In the genomic region with DNA sequence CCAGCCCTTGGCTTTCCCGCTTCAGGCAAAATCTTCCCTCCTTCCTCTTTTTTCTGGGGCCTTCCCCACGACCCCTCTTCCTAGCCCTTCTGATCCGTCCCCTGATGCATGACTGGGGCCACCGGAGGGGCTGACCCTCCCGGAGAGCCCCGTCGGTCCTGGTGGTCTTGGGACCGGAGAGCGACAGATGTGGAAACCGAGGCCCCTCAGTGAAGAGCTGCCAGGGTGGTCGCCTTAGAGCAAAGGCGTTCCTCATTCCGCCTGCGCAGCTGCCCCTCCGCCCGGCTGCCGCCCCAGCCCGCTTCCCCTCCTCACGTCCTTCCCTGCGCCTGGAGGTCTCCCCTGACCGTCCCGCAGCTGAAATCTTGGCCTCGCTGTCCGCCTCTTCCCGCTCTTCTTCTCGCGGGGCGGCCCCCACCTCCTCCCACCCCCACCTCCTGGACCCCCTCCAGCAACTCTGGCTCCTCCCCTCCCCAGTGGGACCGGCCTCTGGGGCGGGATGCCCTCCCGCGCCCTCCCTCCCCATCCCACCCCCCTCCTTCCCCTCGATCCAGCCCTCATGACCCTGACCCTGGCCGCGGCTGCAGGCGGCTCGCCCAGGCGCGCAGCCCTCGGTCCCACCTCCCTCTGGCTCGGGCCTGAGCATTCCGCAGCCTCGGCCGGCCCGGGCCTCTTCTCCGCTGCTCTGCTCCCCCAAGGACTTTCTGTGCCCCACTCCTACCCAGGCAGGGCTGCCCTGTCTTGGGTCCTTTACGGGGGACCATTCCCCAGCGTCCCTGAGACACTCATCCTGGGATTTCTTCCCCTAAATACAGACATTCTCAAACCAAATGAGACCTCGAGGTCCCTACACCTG, we compare ENCODE assay signal across 12 cellular contexts. TPM values are rescaled to one million over a fixed set of nuclear protein-coding genes. Genes with fewer than 3 reads are reported as not detected.
A peak's percentile ranks its signal among the peaks of the same experiment; 100 is the strongest.
DNase-seq lines count a peak whose midpoint lies in the region; ATAC-seq, FAIRE-seq and TF ChIP-seq lines count a peak whose summit lies in the region.
"Had no signal": no experiment of that assay in that cellular context is flagged by ENCODE, and none has a peak within 500 bp of the region (broad histone marks: within the 10 kb centered on the region; RNA-seq: fewer than 3 reads in every experiment).

TSS of gene RARRES2 (minus strand) at position 367 of the 856 bp plus-strand sequence. CDS start 1,020 bp downstream, outside the sequence.

- H3K4me2 ChIP-seq in HepG2 (ENCODE audit: low read depth, low read length) = peak within 1 kb of the TSS; percentile 88

- CTCF ChIA-PET in HepG2 (lab: Yijun Ruan, JAX; ENCODE audit: low intra/inter-chr PET ratio, low total read pairs) = no interaction called here

- peaks cover 11% of the 10 kb centered on the region for H3K36me3 ChIP-seq in H7 (replicated peaks; ENCODE audit: control insufficient read depth, insufficient read depth, low read length)
- peaks cover 3 to 4% of the 10 kb centered on the region in 2 experiments; a peak in 2 of 5 replicates for H3K36me3 ChIP-seq in HepG2 (replicated peaks in 1 of 2; ENCODE audit: control insufficient read depth in 1 of 2, insufficient read depth in 2 of 2, low read length in 2 of 2)
- H3K36me3 ChIP-seq in sigmoid colon = peaks cover 0 to 12% (median 4%) of the 10 kb centered on the region in 4 donors

- TF ChIP-seq EP300 in HepG2 (IDR thresholded peaks at IDR 0.05; ENCODE audit: low read depth in 2 of 2, low read length in 2 of 2) (no peak), HepG2 (CRISPR knock-in tag; IDR thresholded peaks at IDR 0.05; ENCODE audit: borderline replicate concordance) (no peak), sigmoid colon (IDR thresholded peaks at IDR 0.05) (no peak)

- intact Hi-C loops in HepG2 (cut with micrococcal nuclease; ENCODE audit: unreplicated experiment) = loop anchor here (1.0 to 5.0 kb wide), 3 partner anchors 27 to 443 kb away; partner anchors contain the start of gene REPIN1
- intact Hi-C loops in sigmoid colon (cut with DNase I) = loop anchor here (2.0 kb wide), 3 partner anchors 19 to 37 kb away; partner anchors contain the start of genes ACTR3C, LRRC61, REPIN1 and ZNF775

- H3K79me2 ChIP-seq in HepG2 (ENCODE audit: insufficient read depth, low read length) = peaks cover 3% of the 10 kb centered on the region

- TF ChIP-seq RAD21 in HepG2 (CRISPR knock-in tag; IDR thresholded peaks at IDR 0.05) = no peak

- peak within 1 kb of the TSS; percentile 80 for H3K4me3 ChIP-seq in H7 (ENCODE audit: insufficient read depth, low read depth, low read length)
- peak within 1 kb of the TSS; percentile 86 for H3K4me3 ChIP-seq in coronary artery
- peak within 1 kb of the TSS; percentile 75 to 88 (median 86) for H3K4me3 ChIP-seq in HepG2 (replicated peaks in 1 of 3; ENCODE audit: insufficient read depth in 1 of 3, low read depth in 2 of 3, low read length in 3 of 3)
- H3K4me3 ChIP-seq in sigmoid colon = peak within 1 kb of the TSS; percentile 70 to 76 (median 72)

- in situ Hi-C loops in HepG2 (cut with HindIII; ENCODE audit: extremely low pct_ligation_motif_present, low pct_unique_long_range_greater_than_20kb) = loop anchor here (5.0 kb wide), 1 partner anchor 61 kb away; no protein-coding TSS in a partner anchor

- TF ChIP-seq POLR2A in HepG2 (IDR thresholded peaks at IDR 0.05; ENCODE audit: insufficient read depth in 1 of 2, low read depth in 2 of 2, low read length in 2 of 2) (peak; percentile 33 to 49; a peak in 2 of 4 replicates), sigmoid colon (IDR thresholded peaks at IDR 0.05) (no peak)

- ATAC-seq in HepG2 (peak; percentile 77), GM19455 (IDR thresholded peaks at IDR 0.05; ENCODE audit: unreplicated experiment) (no peak)
- ATAC-seq: effector memory CD8-positive, alpha-beta T cell had no signal

- no TSS peak for BruUV-seq in HepG2 (replicated peaks; lab: Mats Ljungman, UMichigan)

- peaks cover 2% of the 10 kb centered on the region; the same call in 1 of the 2 replicates for H4K20me1 ChIP-seq in HepG2 (ENCODE audit: insufficient read depth, low read length)

- H3K9me3 ChIP-seq in HepG2 (ENCODE audit: low read length) = no peaks in the 10 kb centered on the region
- no peaks in the 10 kb centered on the region for H3K9me3 ChIP-seq in sigmoid colon

- 2% methylated on average over 40 of the region's 49 CpGs for WGBS in HepG2 (ENCODE audit: low lambda C conversion rate)
- 12 to 20% methylated on average over 49 of the region's 49 CpGs for WGBS in sigmoid colon, 2 donors

- DNase-seq in H7 (peak; percentile 95), coronary artery (ENCODE audit: low spot score) (no peak), HepG2 (ENCODE audit: low spot score) (peak; percentile 49), sigmoid colon (peak; percentile 93), urothelium cell line (ENCODE audit: low spot score) (no peak), NCI-H446 treated with DMSO at 0.1 percent for 48 hours (lab: John Stamatoyannopoulos, UW) (no peak), LoVo (ENCODE audit: low spot score) (no peak)
- DNase-seq: activated CD4-positive, alpha-beta T cell treated with anti-CD3 and anti-CD28 coated beads, Interleukin-2, amount 10 ng/mL, durations not matched to agents 24 days and 14 days; COR-L47; effector memory CD8-positive, alpha-beta T cell had no signal

- peak within 1 kb of the TSS; percentile 75 for H3K9ac ChIP-seq in HepG2 (ENCODE audit: insufficient read depth, low read depth, low read length)

- FAIRE-seq in HepG2 (lab: Jason Lieb, UNC) (no peak), urothelium cell line (lab: Jason Lieb, UNC) (no peak)

- peak within 1 kb of the TSS; percentile 44 for H2AFZ ChIP-seq in HepG2 (ENCODE audit: low read length)

- H3K27me3 ChIP-seq in H7 (ENCODE audit: control insufficient read depth, insufficient read depth, low read length) (peaks cover 31% of the 10 kb centered on the region), HepG2 (ENCODE audit: control insufficient read depth in 1 of 2, insufficient read depth in 2 of 2, low read length in 2 of 2) (no peaks in the 10 kb centered on the region; a peak in 1 of 5 replicates), sigmoid colon (no peaks in the 10 kb centered on the region)

- TF ChIP-seq CTCF in coronary artery (IDR thresholded peaks at IDR 0.05) = no peak
- no peak for TF ChIP-seq CTCF in HepG2 (CRISPR knock-in tag; IDR thresholded peaks at IDR 0.05)
- TF ChIP-seq CTCF in sigmoid colon (IDR thresholded peaks at IDR 0.05) = no peak

- H3K27ac ChIP-seq in coronary artery (peak within 1 kb of the TSS; percentile 38 to 87), HepG2 (ENCODE audit: extremely low read length, insufficient read depth, low read length) (peak within 1 kb of the TSS; percentile 49), sigmoid colon (peak within 1 kb of the TSS; percentile 85 to 93 (median 91))

- peaks cover 41% of the 10 kb centered on the region for H3K4me1 ChIP-seq in HepG2 (ENCODE audit: insufficient read depth, low read length)
- H3K4me1 ChIP-seq in sigmoid colon = peaks cover 0 to 55% (median 46%) of the 10 kb centered on the region in 4 donors

- POLR2A ChIA-PET in HepG2 (lab: Yijun Ruan, JAX) = interaction anchor here (0.9 to 4.7 kb wide), 7 partner anchors 10 to 48 kb away, joined by 3 to 40 read pairs (median 12); partner anchors contain the start of genes ACTR3C, LRRC61 and REPIN1

TF ChIP-seq in HepG2, 621 proteins besides CTCF, POLR2A, EP300 and RAD21 (continues in another document):
- TF ChIP-seq, protein P1, sequence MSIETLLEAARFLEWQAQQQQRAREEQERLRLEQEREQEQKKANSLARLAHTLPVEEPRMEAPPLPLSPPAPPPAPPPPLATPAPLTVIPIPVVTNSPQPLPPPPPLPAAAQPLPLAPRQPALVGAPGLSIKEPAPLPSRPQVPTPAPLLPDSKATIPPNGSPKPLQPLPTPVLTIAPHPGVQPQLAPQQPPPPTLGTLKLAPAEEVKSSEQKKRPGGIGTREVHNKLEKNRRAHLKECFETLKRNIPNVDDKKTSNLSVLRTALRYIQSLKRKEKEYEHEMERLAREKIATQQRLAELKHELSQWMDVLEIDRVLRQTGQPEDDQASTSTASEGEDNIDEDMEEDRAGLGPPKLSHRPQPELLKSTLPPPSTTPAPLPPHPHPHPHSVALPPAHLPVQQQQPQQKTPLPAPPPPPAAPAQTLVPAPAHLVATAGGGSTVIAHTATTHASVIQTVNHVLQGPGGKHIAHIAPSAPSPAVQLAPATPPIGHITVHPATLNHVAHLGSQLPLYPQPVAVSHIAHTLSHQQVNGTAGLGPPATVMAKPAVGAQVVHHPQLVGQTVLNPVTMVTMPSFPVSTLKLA (IDR thresholded peaks at IDR 0.05) = no peak
- TF ChIP-seq HOXA3 (CRISPR knock-in tag; IDR thresholded peaks at IDR 0.05) (peak; percentile 27; the same call in 1 of the 2 replicates), HNRNPK (IDR thresholded peaks at IDR 0.05; ENCODE audit: low read depth, low read length, poor library complexity, severe bottlenecking) (peak; percentile 55), MLLT10 (CRISPR knock-in tag; IDR thresholded peaks at IDR 0.05) (no peak), HOXA5 (CRISPR knock-in tag; IDR thresholded peaks at IDR 0.05) (0 out of 2 replicates have a peak, but pooled peaks have one; percentile 15)

RNA-seq across cellular contexts. Expression of gene RARRES2, which starts in this region (rescaled TPM):
- total RNA-seq in H7 (2014; rRNA removed; shearing (Covaris generic)) = 198 and 223 TPM in 2 replicates
- total RNA-seq in HepG2 (2016; rRNA removed; fragmentation: Illumina TruSeq; extraction: Trizol) = 94.6 and 172 TPM in 2 replicates
- 63.6 and 75.7 TPM in 2 replicates for total RNA-seq in HepG2 (2016; cell fraction: cytosol; rRNA removed; fragmentation: Illumina TruSeq; extraction: Trizol; ENCODE audit: low read depth)
- 93.3 and 178 TPM in 2 replicates for total RNA-seq in HepG2 (2016; cell fraction: insoluble cytoplasmic fraction; rRNA removed; fragmentation: Illumina TruSeq; extraction: Trizol)
- total RNA-seq in HepG2 (2016; cell fraction: membrane; rRNA removed; fragmentation: Illumina TruSeq; extraction: Trizol) = 68.9 and 86.6 TPM in 2 replicates
- 126 and 156 TPM in 2 replicates for total RNA-seq in HepG2 (2016; cell fraction: nucleus; rRNA removed; fragmentation: Illumina TruSeq; extraction: Trizol)
- 134 and 157 TPM in 2 replicates for polyA plus RNA-seq in HepG2 (2011; rRNA removed)
- polyA plus RNA-seq in HepG2 (2011; cell fraction: cytosol; rRNA removed) = 197 and 233 TPM in 2 replicates
- 164 and 202 TPM in 2 replicates for polyA plus RNA-seq in HepG2 (2011; cell fraction: nucleus; rRNA removed)
- polyA plus RNA-seq in HepG2 (2012) = 37.9 and 77.4 TPM in 2 replicates
- 96.7 and 115 TPM in 2 replicates for polyA plus RNA-seq in HepG2 (2016; cell fraction: cytosol; fragmentation: Illumina TruSeq; extraction: Trizol; ENCODE audit: low read depth)
- 134 and 138 TPM in 2 replicates for polyA plus RNA-seq in HepG2 (2016; cell fraction: insoluble cytoplasmic fraction; fragmentation: Illumina TruSeq; extraction: Trizol; ENCODE audit: low read depth)
- 82.1 and 99.5 TPM in 2 replicates for polyA plus RNA-seq in HepG2 (2016; cell fraction: membrane; fragmentation: Illumina TruSeq; extraction: Trizol; ENCODE audit: low read depth)
- 420 and 455 TPM in 2 replicates for polyA plus RNA-seq in HepG2 (2016; cell fraction: nucleus; fragmentation: Illumina TruSeq; extraction: Trizol; ENCODE audit: insufficient read depth, low read depth)
- 22.1 TPM in 1 of 2 replicates, not detected in the other for polyA minus RNA-seq in HepG2 (2011; rRNA and poly(A)+ RNA removed; ENCODE audit: low replicate concordance)
- 17.4 and 20.0 TPM in 2 replicates for polyA minus RNA-seq in HepG2 (2011; cell fraction: cytosol; rRNA and poly(A)+ RNA removed)
- 6.1 and 7.3 TPM in 2 replicates for polyA minus RNA-seq in HepG2 (2011; cell fraction: nucleus; rRNA and poly(A)+ RNA removed)
- total RNA-seq in sigmoid colon = 100 to 1,000 TPM; 257 to 447 (median 388) TPM
- 100 to 1,000 TPM in 2 of 3 donors, 10 to 100 TPM in 1; 28.9 to 289 (median 132) TPM for polyA plus RNA-seq in sigmoid colon
- total RNA-seq: activated CD4-positive, alpha-beta T cell treated with anti-CD3 and anti-CD28 coated beads, Interleukin-2, amount 10 ng/mL, durations not matched to agents 24 days and 14 days; NCI-H460 had no signal

Comparison
In these comparisons a context has a peak if more than half of its experiments do, and no peak if none do; other contexts are left out.
1. DNase-seq: peak in H7 (single experiment), HepG2 (single experiment) and sigmoid colon (single experiment); none in coronary artery (single experiment), urothelium cell line (single experiment), NCI-H446 treated with DMSO at 0.1 percent for 48 hours (single experiment) and LoVo (single experiment).
2. POLR2A ChIP-seq: peak in HepG2 (2 of 2); none in sigmoid colon (0 of 2).
3. Peak in every context shown above with its lines, with median percentiles within 50 percentile points of each other: H3K4me3 ChIP-seq and H3K27ac ChIP-seq.